In genomic region chr10:71587941-71588573, GRCh38 we compare ENCODE assay signal across 17 cellular contexts.
DNase-seq lines count a peak whose midpoint lies in the region; ATAC-seq, FAIRE-seq and TF ChIP-seq lines count a peak whose summit lies in the region.
"Had no signal": no experiment of that assay in that cellular context is flagged by ENCODE, and none has a peak within 500 bp of the region (broad histone marks: within the 10 kb centered on the region; RNA-seq: fewer than 3 reads in every experiment).

No MANE protein-coding gene starts in this region.

- H3K4me2 ChIP-seq in BLaER1 treated with 17β-estradiol and CSF1 and Interleukin-3, amounts not matched to agents 10 nM and 100 nM = peak overlapping the region; percentile 3 to 96 (median 82); a peak in 20 of 22 replicates
- H3K4me2 ChIP-seq: GM23338, PC-9 had no signal

- H3K4me1 ChIP-seq in BLaER1 treated with 17β-estradiol and CSF1 and Interleukin-3, amounts not matched to agents 10 nM and 100 nM = peaks cover 81 to 100% (median 100%) of the 10 kb centered on the region in 10 experiments
- H3K4me1 ChIP-seq in kidney (ENCODE audit: control insufficient read depth in 1 of 2, insufficient read depth in 1 of 2, low read depth in 1 of 2, low read length in 2 of 2) = no peaks in the 10 kb centered on the region
- H3K4me1 ChIP-seq in transverse colon = no peaks in the 10 kb centered on the region

- TF ChIP-seq CTCF in WERI-Rb-1 (IDR thresholded peaks at IDR 0.05; ENCODE audit: low read depth, low read length) = no peak
- no peak for TF ChIP-seq CTCF in kidney (IDR thresholded peaks at IDR 0.05; ENCODE audit: borderline replicate concordance, extremely low read depth, insufficient read depth)
- no peak for TF ChIP-seq CTCF in transverse colon (IDR thresholded peaks at IDR 0.05)

- no peak overlapping the region for H3K4me3 ChIP-seq in BLaER1 treated with 17β-estradiol and CSF1 and Interleukin-3, amounts not matched to agents 10 nM and 100 nM
- H3K4me3 ChIP-seq in WERI-Rb-1 (ENCODE audit: low read depth, low read length) (no peak overlapping the region), kidney (ENCODE audit: low read length in 2 of 2) (no peak overlapping the region), transverse colon (no peak overlapping the region)
- H3K4me3 ChIP-seq: GM23338, PC-9, SK-N-MC had no signal

- TF ChIP-seq EP300 in transverse colon (IDR thresholded peaks at IDR 0.05; ENCODE audit: low read depth) = no peak

- in situ Hi-C loops in transverse colon (cut with MboI; ENCODE audit: low pct_ligation_motif_present in 1 of 4, low pct_unique_long_range_greater_than_20kb in 1 of 4, low sequenced_read_pairs in 3 of 4) = no loop called here

- no peak for ATAC-seq in GM18861 (IDR thresholded peaks at IDR 0.05; ENCODE audit: unreplicated experiment)
- ATAC-seq: GM23338 had no signal

- WGBS in transverse colon (ENCODE audit: low coverage in 1 of 2), 2 donors = 73 to 81% methylated on average over 4 to 8 of the region's 8 CpGs

- no peak for FAIRE-seq in kidney (lab: Jason Lieb, UNC)
- FAIRE-seq: GM19239 had no signal

- H3K36me3 ChIP-seq in BLaER1 treated with 17β-estradiol and CSF1 and Interleukin-3, amounts not matched to agents 10 nM and 100 nM = no peaks in the 10 kb centered on the region
- H3K36me3 ChIP-seq in WERI-Rb-1 (peaks cover 90% of the 10 kb centered on the region), kidney (ENCODE audit: control insufficient read depth in 1 of 2, insufficient read depth in 2 of 2, low read length in 2 of 2) (no peaks in the 10 kb centered on the region), transverse colon (no peaks in the 10 kb centered on the region)

- peak overlapping the region in 6 of 11 experiments; percentile 7 to 79 (median 74); a peak in 5 of 22 replicates for H3K27ac ChIP-seq in BLaER1 treated with 17β-estradiol and CSF1 and Interleukin-3, amounts not matched to agents 10 nM and 100 nM
- peak overlapping the region; percentile 59 for H3K27ac ChIP-seq in WERI-Rb-1
- H3K27ac ChIP-seq in kidney (ENCODE audit: low read depth in 2 of 2, low read length in 2 of 2) = no peak overlapping the region
- no peak overlapping the region for H3K27ac ChIP-seq in transverse colon
- H3K27ac ChIP-seq: HL-60, PC-9, SK-N-MC had no signal

- no peaks in the 10 kb centered on the region for H3K27me3 ChIP-seq in BLaER1 treated with 17β-estradiol and CSF1 and Interleukin-3, amounts not matched to agents 10 nM and 100 nM
- H3K27me3 ChIP-seq in WERI-Rb-1 (ENCODE audit: insufficient read depth, low read depth, severe bottlenecking) (no peaks in the 10 kb centered on the region), transverse colon (peaks cover 17% of the 10 kb centered on the region)

- H3K9me3 ChIP-seq in BLaER1 treated with 17β-estradiol and CSF1 and Interleukin-3, amounts not matched to agents 10 nM and 100 nM (replicated peaks in 1 of 11) = no peaks in the 10 kb centered on the region
- no peaks in the 10 kb centered on the region for H3K9me3 ChIP-seq in WERI-Rb-1 (ENCODE audit: severe bottlenecking)
- H3K9me3 ChIP-seq in kidney (ENCODE audit: control insufficient read depth in 1 of 2, low read length in 2 of 2) = no peaks in the 10 kb centered on the region
- H3K9me3 ChIP-seq in transverse colon = no peaks in the 10 kb centered on the region

- peak overlapping the region in 4 of 11 experiments; percentile 17 to 41 (median 37); a peak in 4 of 22 replicates for H3K9ac ChIP-seq in BLaER1 treated with 17β-estradiol and CSF1 and Interleukin-3, amounts not matched to agents 10 nM and 100 nM
- no peak overlapping the region for H3K9ac ChIP-seq in kidney (ENCODE audit: low read length in 2 of 2)

- TF ChIP-seq POLR2A in transverse colon (IDR thresholded peaks at IDR 0.05) = no peak

- DNase-seq in NCI-H146 (lab: John Stamatoyannopoulos, UW) (peak; percentile 72), WERI-Rb-1 (peak; percentile 61), kidney (peak; percentile 19), KG1 (lab: John Stamatoyannopoulos, UW) (no peak), transverse colon (no peak)
- DNase-seq: HFFc6, NCI-H1048, NCI-H2029, NCI-H526, PC-9, T-helper 1 cell had no signal

- intact Hi-C loops in kidney (cut with DNase I) = no loop called here
- intact Hi-C loops in transverse colon (cut with DNase I; ENCODE audit: low total_unique reads) = no loop called here

- H4K20me1 ChIP-seq in BLaER1 treated with 17β-estradiol and CSF1 and Interleukin-3, amounts not matched to agents 10 nM and 100 nM = no peaks in the 10 kb centered on the region; a peak in 1 of 22 replicates

Comparison
In these comparisons a context has a peak if more than half of its experiments do, and no peak if none do; other contexts are left out.
1. H3K27ac ChIP-seq: peak in BLaER1 treated with 17β-estradiol and CSF1 and Interleukin-3, amounts not matched to agents 10 nM and 100 nM (6 of 11) and WERI-Rb-1 (single experiment); none in kidney (0 of 2) and transverse colon (0 of 4).
2. DNase-seq: peak in NCI-H146 (single experiment), WERI-Rb-1 (single experiment) and kidney (single experiment); none in KG1 (single experiment) and transverse colon (single experiment).